Comparison of ENCODE assay signal across 1 cellular context in genomic region chr15:101446527-101447167, GRCh38.
A peak's percentile ranks its signal among the peaks of the same experiment; 100 is the strongest.
TF ChIP-seq lines count a peak whose summit lies in the region.

No MANE protein-coding gene starts in this region.

TF ChIP-seq in HepG2, 621 proteins besides CTCF, POLR2A, EP300 and RAD21 (continued from another document and continues in another):
- TF ChIP-seq ZBTB26 (CRISPR knock-in tag; IDR thresholded peaks at IDR 0.05; ENCODE audit: borderline replicate concordance) = no peak
- TF ChIP-seq ZNF589 (CRISPR knock-in tag; conservative IDR thresholded peaks at IDR 0.05) = no peak
- TF ChIP-seq ZNF510 (CRISPR knock-in tag; IDR thresholded peaks at IDR 0.05; ENCODE audit: low read depth) = no peak
- no peak; the same call in 1 of the 2 replicates for TF ChIP-seq KDM5B (CRISPR knock-in tag; IDR thresholded peaks at IDR 0.05; ENCODE audit: borderline replicate concordance)
- TF ChIP-seq ZNF704 (CRISPR knock-in tag; IDR thresholded peaks at IDR 0.05; ENCODE audit: borderline replicate concordance) = no peak
- TF ChIP-seq RFXAP (CRISPR knock-in tag; IDR thresholded peaks at IDR 0.05; ENCODE audit: borderline replicate concordance) = no peak
- TF ChIP-seq RERE (CRISPR knock-in tag; IDR thresholded peaks at IDR 0.05; ENCODE audit: low read depth) = no peak; the same call in 1 of the 2 replicates
- no peak for TF ChIP-seq ARID2 (CRISPR knock-in tag; IDR thresholded peaks at IDR 0.05; ENCODE audit: borderline replicate concordance)
- peak; percentile 54; the same call in 1 of the 2 replicates for TF ChIP-seq NR2F2 (IDR thresholded peaks at IDR 0.05; ENCODE audit: borderline replicate concordance, low read depth)
- TF ChIP-seq STAT5B (CRISPR knock-in tag; IDR thresholded peaks at IDR 0.05) = no peak
- TF ChIP-seq HNRNPK (IDR thresholded peaks at IDR 0.05; ENCODE audit: low read depth, low read length, poor library complexity, severe bottlenecking) = no peak
- TF ChIP-seq YY1 (IDR thresholded peaks at IDR 0.05; ENCODE audit: insufficient read depth, insufficient replicate concordance, low read depth, low read length) = no peak
- TF ChIP-seq DMTF1 (CRISPR knock-in tag; IDR thresholded peaks at IDR 0.05) = no peak
- no peak for TF ChIP-seq ZNF678 (CRISPR knock-in tag; IDR thresholded peaks at IDR 0.05)
- TF ChIP-seq ZNF687 (CRISPR knock-in tag; IDR thresholded peaks at IDR 0.05) = peak; percentile 85; the same call in 1 of the 2 replicates
- peak; percentile 44; the same call in 1 of the 2 replicates for TF ChIP-seq THRA (CRISPR knock-in tag; IDR thresholded peaks at IDR 0.05; ENCODE audit: borderline replicate concordance)
- no peak for TF ChIP-seq ZNF629 (CRISPR knock-in tag; conservative IDR thresholded peaks at IDR 0.05)
- 0 out of 2 replicates have a peak, but pooled peaks have one; percentile 16 for TF ChIP-seq ELF1 (CRISPR knock-in tag; IDR thresholded peaks at IDR 0.05)
- TF ChIP-seq GABPA (IDR thresholded peaks at IDR 0.05; ENCODE audit: low read depth, low read length) = no peak
- TF ChIP-seq GABPA (CRISPR knock-in tag; IDR thresholded peaks at IDR 0.05; ENCODE audit: low read depth) = no peak
- TF ChIP-seq WIZ (CRISPR knock-in tag; IDR thresholded peaks at IDR 0.05) = no peak
- no peak for TF ChIP-seq ZNF432 (CRISPR knock-in tag; IDR thresholded peaks at IDR 0.05; ENCODE audit: borderline replicate concordance)
- no peak for TF ChIP-seq BATF2 (CRISPR knock-in tag; IDR thresholded peaks at IDR 0.05)
- TF ChIP-seq FLYWCH1 (CRISPR knock-in tag; IDR thresholded peaks at IDR 0.05) = no peak
- peak; percentile 44 for TF ChIP-seq CEBPG (CRISPR knock-in tag; IDR thresholded peaks at IDR 0.05)
- TF ChIP-seq GRHL1 (CRISPR knock-in tag; conservative IDR thresholded peaks at IDR 0.05) = no peak
- no peak for TF ChIP-seq LRRFIP1 (CRISPR knock-in tag; conservative IDR thresholded peaks at IDR 0.05)
- TF ChIP-seq JUNB (CRISPR knock-in tag; IDR thresholded peaks at IDR 0.05; ENCODE audit: borderline replicate concordance) = no peak
- TF ChIP-seq ZHX1 (CRISPR knock-in tag; IDR thresholded peaks at IDR 0.05; ENCODE audit: low read depth) = no peak
- no peak for TF ChIP-seq ZMYM3 (CRISPR knock-in tag; IDR thresholded peaks at IDR 0.05)
- TF ChIP-seq ZC3H13 (CRISPR knock-in tag; IDR thresholded peaks at IDR 0.05) = no peak
